ENCODE assay signal across 12 cellular contexts in genomic region chr4:36332023-36332781, GRCh38. TPM values are rescaled to one million over a fixed set of nuclear protein-coding genes. Genes with fewer than 3 reads are reported as not detected.
DNase-seq lines count a peak whose midpoint lies in the region; ATAC-seq, FAIRE-seq and TF ChIP-seq lines count a peak whose summit lies in the region.
"Had no signal": no experiment of that assay in that cellular context is flagged by ENCODE, and none has a peak within 500 bp of the region (broad histone marks: within the 10 kb centered on the region; RNA-seq: fewer than 3 reads in every experiment).

No MANE protein-coding gene starts in this region.

- intact Hi-C loops in ovary (cut with DNase I), result no loop called here
- intact Hi-C loops in gastrocnemius medialis (cut with DNase I; ENCODE audit: low total_unique reads), result no loop called here

- no peak overlapping the region for H3K4me3 ChIP-seq in ovary
- no peak overlapping the region for H3K4me3 ChIP-seq in gastrocnemius medialis
- no peak overlapping the region for H3K4me3 ChIP-seq in trophoblast cell (ENCODE audit: low read depth, low read length)

- no peak for TF ChIP-seq CTCF in ovary (IDR thresholded peaks at IDR 0.05)
- TF ChIP-seq CTCF in gastrocnemius medialis (IDR thresholded peaks at IDR 0.05 in 4 of 5, conservative IDR thresholded peaks at IDR 0.05 in 1 of 5), result no peak

- H3K18ac ChIP-seq in trophoblast cell (ENCODE audit: low read length), result no peak overlapping the region

- H2BK120ac ChIP-seq in trophoblast cell (ENCODE audit: insufficient read depth, low read length, poor library complexity), result no peak overlapping the region

- no peak overlapping the region for H3K14ac ChIP-seq in trophoblast cell (ENCODE audit: low read length)

- H2AFZ ChIP-seq in trophoblast cell (ENCODE audit: insufficient read depth, low read length, poor library complexity), result no peak overlapping the region

- H4K12ac ChIP-seq in trophoblast cell (ENCODE audit: low read depth, low read length), result no peak overlapping the region

- H2BK12ac ChIP-seq in trophoblast cell (ENCODE audit: low read length), result no peak overlapping the region

- DNase-seq in frontal cortex (ENCODE audit: low spot score in 2 of 2) (no peak), T-helper 1 cell (no peak), ovary (no peak), gastrocnemius medialis (no peak), trophoblast cell (no peak)
- DNase-seq: NCI-H1092 treated with DMSO at 0.1 percent for 48 hours; stimulated activated CD4-positive, alpha-beta T cell treated with anti-CD3 and anti-CD28 coated beads, Interleukin-4, amount 100 ng/mL, for 24 hours had no signal

- no peaks in the 10 kb centered on the region for H3K79me1 ChIP-seq in trophoblast cell (ENCODE audit: low read length)

- no peak for TF ChIP-seq EP300 in ovary (IDR thresholded peaks at IDR 0.05)

- no peak overlapping the region for H4K8ac ChIP-seq in trophoblast cell (ENCODE audit: low read depth, low read length)

- peak; percentile 84 for ATAC-seq in GM18498 (IDR thresholded peaks at IDR 0.05; ENCODE audit: unreplicated experiment)
- ATAC-seq in GM19463 (IDR thresholded peaks at IDR 0.05; ENCODE audit: unreplicated experiment), result peak; percentile 80
- ATAC-seq in HG03103 (IDR thresholded peaks at IDR 0.05; ENCODE audit: low read depth, unreplicated experiment), result peak; percentile 57
- no peak for ATAC-seq in gastrocnemius medialis

- H2BK5ac ChIP-seq in trophoblast cell (ENCODE audit: low read depth, low read length, poor library complexity), result no peak overlapping the region

- H3K9me3 ChIP-seq in ovary (no peaks in the 10 kb centered on the region), gastrocnemius medialis (no peaks in the 10 kb centered on the region), trophoblast cell (ENCODE audit: insufficient read depth, low read depth, low read length) (no peaks in the 10 kb centered on the region)

- FAIRE-seq in frontal cortex (lab: Jason Lieb, UNC), result peak; percentile 68

- H2AK5ac ChIP-seq in trophoblast cell (ENCODE audit: low read length), result no peak overlapping the region

- H3K9ac ChIP-seq in trophoblast cell (ENCODE audit: low read length), result no peak overlapping the region

- no peaks in the 10 kb centered on the region for H3K4me1 ChIP-seq in ovary (ENCODE audit: insufficient read depth)
- H3K4me1 ChIP-seq in gastrocnemius medialis, result no peaks in the 10 kb centered on the region
- peaks cover 3 to 4% of the 10 kb centered on the region in 2 experiments for H3K4me1 ChIP-seq in trophoblast cell (ENCODE audit: control insufficient read depth in 1 of 2, insufficient read depth in 2 of 2, low read length in 2 of 2)

- no peaks in the 10 kb centered on the region for H3K79me2 ChIP-seq in trophoblast cell (ENCODE audit: control insufficient read depth, insufficient read depth, low read length, poor library complexity)

- no peak overlapping the region for H3K23ac ChIP-seq in trophoblast cell (ENCODE audit: low read length)

- in situ Hi-C loops in gastrocnemius medialis (cut with MboI; ENCODE audit: low sequenced_read_pairs in 4 of 4), result no loop called here

- H3K4ac ChIP-seq in trophoblast cell (ENCODE audit: low read depth, low read length), result no peak overlapping the region

- no peaks in the 10 kb centered on the region for H3K27me3 ChIP-seq in ovary
- no peaks in the 10 kb centered on the region for H3K27me3 ChIP-seq in gastrocnemius medialis
- no peaks in the 10 kb centered on the region for H3K27me3 ChIP-seq in trophoblast cell (ENCODE audit: insufficient read depth, low read length)

- TF ChIP-seq POLR2A in ovary (IDR thresholded peaks at IDR 0.05) (no peak), gastrocnemius medialis (IDR thresholded peaks at IDR 0.05) (no peak)

- H3K27ac ChIP-seq in ovary, result no peak overlapping the region
- H3K27ac ChIP-seq in gastrocnemius medialis, result no peak overlapping the region
- no peak overlapping the region for H3K27ac ChIP-seq in trophoblast cell (ENCODE audit: low read depth, low read length)
- H3K27ac ChIP-seq: VCaP had no signal

- WGBS in ovary, 3 donors, result 81 to 90% (median 86%) methylated on average over 7 of the region's 7 CpGs
- no CpG with 5 or more reads among the region's 7 CpGs for whole genome bisulfite sequencing in trophoblast cell (ENCODE audit: extremely low coverage, insufficient coverage, insufficient read length)

- H3K4me2 ChIP-seq in trophoblast cell (ENCODE audit: low read length), result no peak overlapping the region

- H3K36me3 ChIP-seq in ovary (no peaks in the 10 kb centered on the region), gastrocnemius medialis (no peaks in the 10 kb centered on the region), trophoblast cell (ENCODE audit: control insufficient read depth in 1 of 2, insufficient read depth in 2 of 2, low read length in 2 of 2) (no peaks in the 10 kb centered on the region)

- no peak overlapping the region for H4K91ac ChIP-seq in trophoblast cell (ENCODE audit: low read depth, low read length)

RNA-seq across cellular contexts. Expression of gene DTHD1, which starts 50.8 kb away (rescaled TPM):
- total RNA-seq in frontal cortex, result under 0.01 TPM
- total RNA-seq in ovary, result 10 to 100 TPM in 1 of 7 donors, 1 to 10 TPM in 2, under 1 TPM in 2, not detected in 2; 0.94 to 14.8 (median 1.1) TPM
- polyA plus RNA-seq in ovary, result under 1 TPM; 0.04 to 0.70 TPM
- total RNA-seq in gastrocnemius medialis, result under 1 TPM in 1 of 4 donors, not detected in 3; 0.10 TPM
- polyA plus RNA-seq in trophoblast cell (2013), result not detected in 2 replicates
- total RNA-seq: dermis microvascular lymphatic vessel endothelial cell had no signal

Comparison
In these comparisons a context has a peak if more than half of its experiments do, and no peak if none do; other contexts are left out.
1. ATAC-seq: peak in GM18498 (single experiment), GM19463 (single experiment) and HG03103 (single experiment); none in gastrocnemius medialis (0 of 2).